In the genomic region with DNA sequence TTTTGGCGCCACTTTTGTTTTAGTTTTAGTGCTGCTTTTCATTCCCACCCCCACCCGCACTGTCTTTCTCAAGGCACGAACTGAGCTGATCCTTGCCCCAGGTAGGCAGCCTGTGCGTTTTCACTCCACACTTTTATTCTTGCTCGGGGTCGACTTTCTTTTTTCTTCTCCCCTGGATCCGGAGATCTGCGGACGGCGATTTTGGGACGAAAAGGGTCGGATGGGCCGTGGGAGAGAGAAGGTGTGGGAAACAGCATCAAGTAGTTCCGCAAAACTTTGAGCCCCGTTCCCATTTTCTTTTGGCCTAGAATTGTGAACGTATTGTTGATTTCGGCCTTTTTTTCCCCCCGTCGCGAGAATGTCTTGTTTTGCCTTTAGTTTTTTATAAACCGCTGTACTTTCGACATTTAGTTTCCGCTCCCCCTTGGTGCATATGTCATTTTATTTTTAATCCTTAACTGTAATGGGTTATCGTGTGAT, we compare ENCODE assay signal across 8 cellular contexts. TPM values are rescaled to one million over a fixed set of nuclear protein-coding genes. Genes with fewer than 3 reads are reported as not detected.
DNase-seq lines count a peak whose midpoint lies in the region; ATAC-seq and TF ChIP-seq lines count a peak whose summit lies in the region.

No MANE protein-coding gene starts in this region.

- H3K36me3 ChIP-seq in ascending aorta (no peaks in the 10 kb centered on the region), thoracic aorta (no peaks in the 10 kb centered on the region)

- H3K27ac Mint-ChIP-seq in Calu3 (ENCODE audit: unreplicated experiment) (peak overlapping the region; percentile 100), IgD-negative memory B cell (peak overlapping the region; percentile 97 to 100 (median 99))

- H3K27me3 Mint-ChIP-seq in Calu3 (ENCODE audit: unreplicated experiment): no peaks in the 10 kb centered on the region
- H3K27me3 Mint-ChIP-seq in IgD-negative memory B cell: no peaks in the 10 kb centered on the region

- H3K4me1 Mint-ChIP-seq in Calu3 (ENCODE audit: low read depth, unreplicated experiment) (peaks cover 9% of the 10 kb centered on the region), IgD-negative memory B cell (peaks cover 17 to 20% (median 19%) of the 10 kb centered on the region in 3 donors)

- CTCF ChIA-PET in Calu3 (lab: Charles Lee): interaction anchor here (0.7 to 2.0 kb wide), 2 partner anchors 15 to 18 kb away, joined by 3 to 15 read pairs; no protein-coding TSS in a partner anchor

- no peaks in the 10 kb centered on the region for H3K9me3 Mint-ChIP-seq in Calu3 (ENCODE audit: low read depth, unreplicated experiment)
- H3K9me3 Mint-ChIP-seq in IgD-negative memory B cell: peaks cover 0 to 9% (median 0%) of the 10 kb centered on the region in 3 donors

- H3K36me3 Mint-ChIP-seq in Calu3 (ENCODE audit: insufficient read depth, unreplicated experiment): peaks cover 57% of the 10 kb centered on the region
- no peaks in the 10 kb centered on the region for H3K36me3 Mint-ChIP-seq in IgD-negative memory B cell

- no peaks in the 10 kb centered on the region for H3K9me3 ChIP-seq in ascending aorta
- H3K9me3 ChIP-seq in thoracic aorta: no peaks in the 10 kb centered on the region

- H3K27me3 ChIP-seq in ascending aorta (no peaks in the 10 kb centered on the region), thoracic aorta (replicated peaks; ENCODE audit: insufficient read depth) (no peaks in the 10 kb centered on the region)

- no peaks in the 10 kb centered on the region for H3K4me1 ChIP-seq in ascending aorta
- peaks cover 0 to 8% of the 10 kb centered on the region in 2 donors for H3K4me1 ChIP-seq in thoracic aorta (ENCODE audit: control insufficient read depth in 1 of 2, low read depth in 2 of 2)

- BruUV-seq in Calu3 (replicated peaks; lab: Mats Ljungman, UMichigan): no TSS peak

- H3K27ac ChIP-seq in ascending aorta (peak overlapping the region; percentile 91 to 99), thoracic aorta (peak overlapping the region; percentile 97 to 99)

- peak overlapping the region; percentile 97 for H3K4me3 Mint-ChIP-seq in Calu3 (ENCODE audit: low read depth, unreplicated experiment)
- H3K4me3 Mint-ChIP-seq in IgD-negative memory B cell: peak overlapping the region; percentile 91 to 99 (median 98)

- H3K4me3 ChIP-seq in ascending aorta (peak overlapping the region; percentile 59 to 83), thoracic aorta (peak overlapping the region; percentile 90)

- ATAC-seq in left lobe of liver: peak; percentile 3
- ATAC-seq in thoracic aorta (ENCODE audit: insufficient number of reproducible peaks, low FRiP score, low read depth): no peak
- ATAC-seq in HG02981 (IDR thresholded peaks at IDR 0.05; ENCODE audit: unreplicated experiment): no peak
- no peak for ATAC-seq in GM18519 (IDR thresholded peaks at IDR 0.05; ENCODE audit: low FRiP score, unreplicated experiment)

- TF ChIP-seq CTCF in Calu3 (IDR thresholded peaks at IDR 0.05; ENCODE audit: unreplicated experiment): no peak
- TF ChIP-seq CTCF in ascending aorta (IDR thresholded peaks at IDR 0.05): no peak
- no peak for TF ChIP-seq CTCF in thoracic aorta (IDR thresholded peaks at IDR 0.05)

- DNase-seq in Calu3 (no peak), ascending aorta (ENCODE audit: low spot score in 2 of 2) (no peak), left lobe of liver (ENCODE audit: low spot score) (no peak), thoracic aorta (ENCODE audit: low spot score) (no peak), GDM1 (lab: John Stamatoyannopoulos, UW) (no peak)

- intact Hi-C loops in Calu3 (cut with micrococcal nuclease; ENCODE audit: unreplicated experiment): loop anchor here (2.0 to 5.0 kb wide), 4 partner anchors 15 to 130 kb away; no protein-coding TSS in a partner anchor
- intact Hi-C loops in ascending aorta (cut with DNase I): loop anchor here (10.0 kb wide), 4 partner anchors 103 to 293 kb away; a partner anchor contains a TSS

RNA-seq across cellular contexts. Expression of a gene that starts 0.5 kb away (rescaled TPM):
- total RNA-seq in Calu3 (2022): 74.2 and 79.6 TPM in 2 replicates
- 49.2 TPM for polyA plus RNA-seq in IgD-negative memory B cell
- total RNA-seq in ascending aorta: 22.7 TPM
- total RNA-seq in left lobe of liver: 15.2 TPM
- total RNA-seq in thoracic aorta: 10 to 100 TPM; 40.9 to 52.6 TPM
